ENCODE assay signal across 22 cellular contexts in the genomic region with DNA sequence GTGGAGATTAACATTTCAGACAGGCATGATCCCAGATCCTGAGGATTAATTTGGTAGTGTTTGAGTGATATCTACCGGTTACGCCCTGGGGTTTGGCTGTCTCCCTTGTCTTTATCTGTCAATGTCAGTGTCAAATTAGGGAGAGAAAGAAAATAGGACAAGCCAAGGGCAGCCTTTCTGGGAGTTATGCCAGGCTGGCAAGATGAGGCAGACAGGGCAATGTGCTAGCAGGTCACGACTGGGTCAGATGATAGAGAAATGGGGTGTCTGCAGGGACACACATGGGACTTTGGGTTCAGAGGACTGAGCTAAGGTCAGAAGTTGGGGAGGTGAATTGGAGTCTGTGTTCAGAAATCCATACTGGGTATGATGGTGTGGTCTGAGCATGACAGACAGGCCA.
"Had no signal": no experiment of that assay in that cellular context is flagged by ENCODE, and none has a peak within 500 bp of the region (broad histone marks: within the 10 kb centered on the region; RNA-seq: fewer than 3 reads in every experiment).

No MANE protein-coding gene starts in this region.

- ATAC-seq: activated CD8-positive, alpha-beta memory T cell treated with anti-CD3 and anti-CD28 coated beads, Interleukin-2, amount 10 ng/mL, durations not matched to agents 7 days and 5 days; activated naive CD8-positive, alpha-beta T cell treated with anti-CD3 and anti-CD28 coated beads, Interleukin-2, amount 50 U/mL, for 24 hours; body of pancreas; lower lobe of right lung; stimulated activated naive B cell treated with anti-CD40 and anti-IgM and Interleukin-4, amounts not matched to agents 10 μg/mL and 1 μg/mL and 100 μg/mL, for 72 hours; upper lobe of right lung had no signal

- H3K36me3 ChIP-seq: lower lobe of right lung, thoracic aorta, upper lobe of right lung had no signal

- H3K27ac ChIP-seq: body of pancreas, lower lobe of right lung, thoracic aorta, upper lobe of right lung had no signal

- DNase-seq: activated CD4-positive, alpha-beta memory T cell treated with anti-CD3 and anti-CD28 coated beads, Interleukin-2, amount 10 ng/mL, durations not matched to agents 7 days and 5 days; activated CD4-positive, alpha-beta T cell treated with anti-CD3 and anti-CD28 coated beads, Interleukin-2, amount 10 ng/mL, durations not matched to agents 24 days and 14 days; activated CD4-positive, CD25-positive, alpha-beta regulatory T cell; activated CD8-positive, alpha-beta memory T cell treated with anti-CD3 and anti-CD28 coated beads, Interleukin-2, amount 10 ng/mL, durations not matched to agents 7 days and 5 days; activated gamma-delta T cell; activated naive CD4-positive, alpha-beta T cell treated with anti-CD3 and anti-CD28 coated beads, Interleukin-2, amount 50 U/mL, for 16 hours; activated naive CD8-positive, alpha-beta T cell treated with anti-CD3 and anti-CD28 coated beads, Interleukin-2, amount 50 U/mL, for 24 hours; body of pancreas; caudate nucleus; dermis blood vessel endothelial cell; effector CD8-positive, alpha-beta T cell; foreskin melanocyte; hippocampal formation; lower lobe of right lung; naive B cell; posterior cingulate gyrus; stimulated activated CD4-positive, alpha-beta T cell treated with anti-CD3 and anti-CD28 coated beads, Interleukin-2, amount 100 ng/mL, for 48 hours; stimulated activated CD8-positive, alpha-beta memory T cell treated with anti-CD3 and anti-CD28 coated beads, Interleukin-4, amount 100 ng/mL, for 48 hours; stimulated activated naive B cell treated with anti-CD40 and anti-IgM and Interleukin-4, amounts not matched to agents 10 μg/mL and 1 μg/mL and 100 μg/mL, for 72 hours; T-helper 1 cell; upper lobe of right lung had no signal

- H3K27me3 ChIP-seq: body of pancreas, upper lobe of right lung had no signal

- H3K4me3 ChIP-seq: body of pancreas, lower lobe of right lung, thoracic aorta, upper lobe of right lung had no signal

- H3K9me3 ChIP-seq: body of pancreas, lower lobe of right lung, upper lobe of right lung had no signal

- H3K4me1 ChIP-seq: body of pancreas, lower lobe of right lung, upper lobe of right lung had no signal
